ENCODE assay signal across 16 cellular contexts in genomic region chr1:59431566-59432294, GRCh38.
DNase-seq lines count a peak whose midpoint lies in the region; ATAC-seq and TF ChIP-seq lines count a peak whose summit lies in the region.
"Had no signal": no experiment of that assay in that cellular context is flagged by ENCODE, and none has a peak within 500 bp of the region (broad histone marks: within the 10 kb centered on the region; RNA-seq: fewer than 3 reads in every experiment).

No MANE protein-coding gene starts in this region.

- peak; percentile 29 for DNase-seq in AG08396 (ENCODE audit: low spot score)
- peak; percentile 28 for DNase-seq in HFFc6
- DNase-seq in activated naive CD8-positive, alpha-beta T cell treated with anti-CD3 and anti-CD28 coated beads for 36 hours = no peak
- DNase-seq in upper lobe of right lung = no peak
- DNase-seq in NCI-H2227 (lab: John Stamatoyannopoulos, UW; ENCODE audit: unreplicated experiment) = no peak
- DNase-seq in NCI-H2081 (lab: John Stamatoyannopoulos, UW) = no peak
- DNase-seq: activated CD4-positive, CD25-positive, alpha-beta regulatory T cell treated with anti-CD3 and anti-CD28 coated beads, Interleukin-2, amount 50 U/mL, for 72 hours; activated T-cell treated with anti-CD3 and anti-CD28 coated beads, Interleukin-2, amount 50 U/mL, for 48 hours; aorta; CD8-positive, alpha-beta T cell; H9; stimulated activated CD4-positive, alpha-beta T cell treated with anti-CD3 and anti-CD28 coated beads, Interleukin-1b, Interleukin-23, amount 100 ng/mL, for 48 hours had no signal

- H3K4me3 ChIP-seq in liver (ENCODE audit: low read depth in 1 of 3, low read length in 3 of 3) (no peak overlapping the region), upper lobe of right lung (no peak overlapping the region)
- H3K4me3 ChIP-seq: gastroesophageal sphincter had no signal

- H3K27ac Mint-ChIP-seq in HFFc6 = peak overlapping the region; percentile 51
- H3K27ac Mint-ChIP-seq in activated naive CD8-positive, alpha-beta T cell treated with anti-CD3 and anti-CD28 coated beads for 36 hours = peak overlapping the region; percentile 88
- H3K27ac Mint-ChIP-seq: CD8-positive, alpha-beta T cell; H9; progenitor cell of endocrine pancreas had no signal

- no peaks in the 10 kb centered on the region for H3K36me3 ChIP-seq in liver (ENCODE audit: control insufficient read depth in 4 of 4, insufficient read depth in 3 of 4, low read depth in 1 of 4, low read length in 3 of 4)
- H3K36me3 ChIP-seq in upper lobe of right lung = no peaks in the 10 kb centered on the region
- H3K36me3 ChIP-seq: gastroesophageal sphincter had no signal

- 81% methylated on average over 3 of the region's 3 CpGs for WGBS in liver

- H3K9me3 ChIP-seq in liver (ENCODE audit: control insufficient read depth in 4 of 4, low read length in 3 of 4) (no peaks in the 10 kb centered on the region), upper lobe of right lung (no peaks in the 10 kb centered on the region)
- H3K9me3 ChIP-seq: gastroesophageal sphincter had no signal

- ATAC-seq in upper lobe of right lung = no peak
- no peak for ATAC-seq in GM18867 (IDR thresholded peaks at IDR 0.05; ENCODE audit: unreplicated experiment)
- ATAC-seq: CD8-positive, alpha-beta T cell; gastroesophageal sphincter had no signal

- H3K27me3 ChIP-seq in liver (ENCODE audit: control insufficient read depth in 4 of 4, insufficient read depth in 4 of 4, low read length in 3 of 4) (no peaks in the 10 kb centered on the region), upper lobe of right lung (no peaks in the 10 kb centered on the region)
- H3K27me3 ChIP-seq: gastroesophageal sphincter had no signal

- H3K4me1 ChIP-seq in liver (ENCODE audit: control insufficient read depth in 4 of 4, insufficient read depth in 4 of 4, low read length in 3 of 4) (peaks cover 4 to 38% (median 14%) of the 10 kb centered on the region in 4 donors), upper lobe of right lung (peaks cover 18% of the 10 kb centered on the region)

- peak overlapping the region; percentile 82 to 84 for H3K27ac ChIP-seq in liver (ENCODE audit: low read depth in 1 of 2, low read length in 2 of 2)
- H3K27ac ChIP-seq in upper lobe of right lung = no peak overlapping the region
- H3K27ac ChIP-seq: gastroesophageal sphincter had no signal

- no peak for TF ChIP-seq RAD21 in liver (IDR thresholded peaks at IDR 0.05)

- peaks cover 3% of the 10 kb centered on the region; the same call in 1 of the 2 replicates for H3K27me3 Mint-ChIP-seq in HFFc6 (ENCODE audit: insufficient read depth)
- H3K27me3 Mint-ChIP-seq in activated naive CD8-positive, alpha-beta T cell treated with anti-CD3 and anti-CD28 coated beads for 36 hours = no peaks in the 10 kb centered on the region
- H3K27me3 Mint-ChIP-seq: progenitor cell of endocrine pancreas had no signal

- H3K9ac ChIP-seq in liver (ENCODE audit: low read depth in 1 of 2, low read length in 2 of 2) = no peak overlapping the region

- 0 out of 2 replicates have a peak, but pooled peaks cover 5% of the 10 kb centered on the region for H3K36me3 Mint-ChIP-seq in HFFc6 (ENCODE audit: low read depth)
- H3K36me3 Mint-ChIP-seq in activated naive CD8-positive, alpha-beta T cell treated with anti-CD3 and anti-CD28 coated beads for 36 hours = peaks cover 2% of the 10 kb centered on the region

- TF ChIP-seq CTCF in HFFc6 (IDR thresholded peaks at IDR 0.05) = peak; percentile 17; the same call in 1 of the 2 replicates
- TF ChIP-seq CTCF in liver (IDR thresholded peaks at IDR 0.05; ENCODE audit: low read depth, low read length, missing input control) = no peak
- no peak for TF ChIP-seq CTCF in upper lobe of right lung (IDR thresholded peaks at IDR 0.05)

- H3K9me3 Mint-ChIP-seq in HFFc6 = no peaks in the 10 kb centered on the region
- no peaks in the 10 kb centered on the region for H3K9me3 Mint-ChIP-seq in activated naive CD8-positive, alpha-beta T cell treated with anti-CD3 and anti-CD28 coated beads for 36 hours
- H3K9me3 Mint-ChIP-seq: CD8-positive, alpha-beta T cell; H9 had no signal

- H3K4me1 Mint-ChIP-seq in HFFc6 (ENCODE audit: low read depth) = peaks cover 76% of the 10 kb centered on the region
- peaks cover 16% of the 10 kb centered on the region for H3K4me1 Mint-ChIP-seq in activated naive CD8-positive, alpha-beta T cell treated with anti-CD3 and anti-CD28 coated beads for 36 hours

- no peak overlapping the region for H3K4me3 Mint-ChIP-seq in HFFc6
- H3K4me3 Mint-ChIP-seq in activated naive CD8-positive, alpha-beta T cell treated with anti-CD3 and anti-CD28 coated beads for 36 hours = no peak overlapping the region
- H3K4me3 Mint-ChIP-seq: CD8-positive, alpha-beta T cell; H9 had no signal

- intact Hi-C loops in upper lobe of right lung (cut with DNase I) = no loop called here

TF ChIP-seq in liver, 16 proteins besides CTCF, POLR2A, EP300 and RAD21:
- no peak for TF ChIP-seq HNF4A (conservative IDR thresholded peaks at IDR 0.05)
- TF ChIP-seq FOXA2 (IDR thresholded peaks at IDR 0.05) = no peak
- TF ChIP-seq JUND (IDR thresholded peaks at IDR 0.05) = no peak
- TF ChIP-seq ATF3 (IDR thresholded peaks at IDR 0.05) = no peak
- no peak for TF ChIP-seq ZBTB33 (IDR thresholded peaks at IDR 0.05)
- TF ChIP-seq TAF1 (conservative IDR thresholded peaks at IDR 0.05) = no peak
- TF ChIP-seq EGR1 (IDR thresholded peaks at IDR 0.05; ENCODE audit: low read depth in 2 of 2) = no peak
- TF ChIP-seq HNF4G (IDR thresholded peaks at IDR 0.05) = no peak
- TF ChIP-seq REST (IDR thresholded peaks at IDR 0.05) = no peak
- no peak for TF ChIP-seq MAX (IDR thresholded peaks at IDR 0.05)
- TF ChIP-seq FOXA1 (IDR thresholded peaks at IDR 0.05) = no peak
- TF ChIP-seq YY1 (IDR thresholded peaks at IDR 0.05) = no peak
- TF ChIP-seq NR2F2 (IDR thresholded peaks at IDR 0.05) = no peak

Comparison
In these comparisons a context has a peak if more than half of its experiments do, and no peak if none do; other contexts are left out.
1. DNase-seq: peak in AG08396 (single experiment) and HFFc6 (single experiment); none in activated naive CD8-positive, alpha-beta T cell treated with anti-CD3 and anti-CD28 coated beads for 36 hours (single experiment), upper lobe of right lung (single experiment), NCI-H2227 (single experiment) and NCI-H2081 (0 of 2).